Comparison of ENCODE assay signal across 20 cellular contexts in genomic region chr15:65639509-65639908, GRCh38.
"Had no signal": no experiment of that assay in that cellular context is flagged by ENCODE, and none has a peak within 500 bp of the region (broad histone marks: within the 10 kb centered on the region; RNA-seq: fewer than 3 reads in every experiment).

No MANE protein-coding gene starts in this region.

- H3K9me3 ChIP-seq: pancreas, testis, transverse colon had no signal

- H3K36me3 Mint-ChIP-seq: natural killer cell treated with Interleukin-12 subunit alpha and Interleukin-12 subunit beta and Interleukin-15 and Interleukin-18, amount 100 ng/mL, for 72 hours; neural progenitor cell had no signal

- H3K9me3 Mint-ChIP-seq: natural killer cell treated with Interleukin-12 subunit alpha and Interleukin-12 subunit beta and Interleukin-15 and Interleukin-18, amount 100 ng/mL, for 72 hours; neural progenitor cell; stimulated activated naive CD8-positive, alpha-beta T cell treated with anti-CD3 and anti-CD28 coated beads, Interleukin-15, amount 100 ng/mL, for 72 hours had no signal

- DNase-seq: effector CD8-positive, alpha-beta T cell; foreskin melanocyte; head of caudate nucleus; left colon; left ventricle myocardium superior; midbrain; occipital lobe; pancreas; right cardiac atrium; small intestine; stimulated activated CD4-positive, alpha-beta T cell treated with anti-CD3 and anti-CD28 coated beads, Interleukin-2, amount 100 ng/mL, for 48 hours; stimulated activated naive CD8-positive, alpha-beta T cell treated with anti-CD3 and anti-CD28 coated beads, Interleukin-15, amount 100 ng/mL, for 72 hours; testis; transverse colon had no signal

- H3K27ac Mint-ChIP-seq: neural progenitor cell, progenitor cell of endocrine pancreas had no signal

- H3K4me3 ChIP-seq: hepatocyte, lung, neural progenitor cell, pancreas, testis, transverse colon had no signal

- H3K4me1 Mint-ChIP-seq: neural progenitor cell had no signal

- ATAC-seq: left colon, left ventricle myocardium superior had no signal

- H3K4me2 ChIP-seq: neural progenitor cell had no signal

- H2AFZ ChIP-seq: hepatocyte, neural progenitor cell had no signal

- H3K27ac ChIP-seq: coronary artery, hepatocyte, neural progenitor cell, pancreas, testis, transverse colon had no signal

- H3K9ac ChIP-seq: neural progenitor cell had no signal

- H3K36me3 ChIP-seq: neural progenitor cell, pancreas, transverse colon had no signal

- H3K27me3 ChIP-seq: hepatocyte, neural progenitor cell, pancreas, testis, transverse colon had no signal

- H3K27me3 Mint-ChIP-seq: natural killer cell treated with Interleukin-12 subunit alpha and Interleukin-12 subunit beta and Interleukin-15 and Interleukin-18, amount 100 ng/mL, for 72 hours; progenitor cell of endocrine pancreas; stimulated activated naive CD8-positive, alpha-beta T cell treated with anti-CD3 and anti-CD28 coated beads, Interleukin-15, amount 100 ng/mL, for 72 hours had no signal

- H3K4me3 Mint-ChIP-seq: neural progenitor cell had no signal

- H3K4me1 ChIP-seq: neural progenitor cell, pancreas had no signal
